Comparison of ENCODE assay signal across 23 cellular contexts in the genomic region with DNA sequence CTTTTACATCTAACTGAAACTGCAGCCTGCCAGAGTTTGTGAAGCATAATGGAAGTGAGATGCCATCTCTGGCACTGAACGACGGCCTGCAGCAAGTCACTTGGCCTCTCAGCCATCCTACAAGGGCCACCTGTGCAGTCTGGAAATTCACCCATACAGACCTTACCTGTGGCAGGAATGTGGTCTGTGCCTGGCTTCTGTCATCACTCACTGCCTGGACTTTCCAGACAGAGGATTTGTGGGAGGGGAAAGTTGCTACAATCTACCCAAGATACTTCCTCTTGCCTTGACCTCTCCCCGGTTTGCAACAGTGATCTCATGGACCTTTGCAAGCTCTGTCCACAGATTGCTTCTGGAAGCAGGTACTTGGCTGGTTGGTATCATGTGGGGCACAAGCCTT. TPM values are rescaled to one million over a fixed set of nuclear protein-coding genes. Genes with fewer than 3 reads are reported as not detected.
DNase-seq lines count a peak whose midpoint lies in the region; ATAC-seq, FAIRE-seq and TF ChIP-seq lines count a peak whose summit lies in the region.
"Had no signal": no experiment of that assay in that cellular context is flagged by ENCODE, and none has a peak within 500 bp of the region (broad histone marks: within the 10 kb centered on the region; RNA-seq: fewer than 3 reads in every experiment).

No MANE protein-coding gene starts in this region.

- peak; percentile 16 for DNase-seq in activated CD4-positive, alpha-beta T cell treated with anti-CD3 and anti-CD28 coated beads for 36 hours
- no peak for DNase-seq in activated CD4-positive, alpha-beta T cell treated with anti-CD3 and anti-CD28 coated beads for 48 hours
- DNase-seq in MV-4-11 (lab: John Stamatoyannopoulos, UW) (peak; percentile 15), body of pancreas (peak in 1 of 4 donors; percentile 24), pancreas (peak in 1 of 6 donors; percentile 24), amygdala (lab: John Stamatoyannopoulos, UW) (no peak), foreskin melanocyte (no peak), Ammon's horn (ENCODE audit: low spot score) (no peak)
- DNase-seq: 8988T; activated CD8-positive, alpha-beta memory T cell treated with anti-CD3 and anti-CD28 coated beads for 24 hours; activated effector memory CD4-positive, alpha-beta T cell treated with anti-CD3 and anti-CD28 coated beads, Interleukin-2, amount 50 U/mL, for 16 hours; endodermal cell; NCI-H1092; NCI-H526; nephron progenitor cell; stimulated activated CD8-positive, alpha-beta memory T cell treated with anti-CD3 and anti-CD28 coated beads, Interleukin-4, amount 100 ng/mL, for 48 hours had no signal

- H3K36me3 Mint-ChIP-seq in activated CD4-positive, alpha-beta T cell treated with anti-CD3 and anti-CD28 coated beads for 36 hours (ENCODE audit: low read depth), result no peaks in the 10 kb centered on the region
- H3K36me3 Mint-ChIP-seq: memory B cell had no signal

- no peak overlapping the region for H3K4me3 Mint-ChIP-seq in activated CD4-positive, alpha-beta T cell treated with anti-CD3 and anti-CD28 coated beads for 36 hours
- H3K4me3 Mint-ChIP-seq: endodermal cell, memory B cell, nephron progenitor cell had no signal

- TF ChIP-seq POLR2A in body of pancreas (IDR thresholded peaks at IDR 0.05), result no peak

- H3K9me3 Mint-ChIP-seq in activated CD4-positive, alpha-beta T cell treated with anti-CD3 and anti-CD28 coated beads for 36 hours (ENCODE audit: low read depth), result no peaks in the 10 kb centered on the region
- H3K9me3 Mint-ChIP-seq: memory B cell, nephron progenitor cell had no signal

- H3K27ac ChIP-seq in body of pancreas, result peak overlapping the region in 1 of 4 donors; percentile 6
- peak overlapping the region in 1 of 4 donors; percentile 50 for H3K27ac ChIP-seq in pancreas
- H3K27ac ChIP-seq: ascending aorta, BLaER1, thoracic aorta had no signal

- peaks cover 67% of the 10 kb centered on the region for H3K4me1 Mint-ChIP-seq in activated CD4-positive, alpha-beta T cell treated with anti-CD3 and anti-CD28 coated beads for 36 hours

- H3K4me3 ChIP-seq in body of pancreas (no peak overlapping the region), pancreas (no peak overlapping the region)
- H3K4me3 ChIP-seq: ascending aorta, BLaER1, smooth muscle cell, thoracic aorta had no signal

- CTCF ChIA-PET in activated CD4-positive, alpha-beta T cell treated with anti-CD3 and anti-CD28 coated beads for 36 hours (lab: Charles Lee), result no interaction called here

- POLR2A ChIA-PET in activated CD4-positive, alpha-beta T cell treated with anti-CD3 and anti-CD28 coated beads for 36 hours (lab: Charles Lee), result no interaction called here

- no peak for FAIRE-seq in pancreas (lab: Jason Lieb, UNC)
- FAIRE-seq: H1 had no signal

- H3K4me1 ChIP-seq in body of pancreas (no peaks in the 10 kb centered on the region), pancreas (no peaks in the 10 kb centered on the region)
- H3K4me1 ChIP-seq: ascending aorta had no signal

- peak overlapping the region; percentile 2 for H3K27ac Mint-ChIP-seq in activated CD4-positive, alpha-beta T cell treated with anti-CD3 and anti-CD28 coated beads for 36 hours
- H3K27ac Mint-ChIP-seq: endodermal cell, memory B cell, nephron progenitor cell, progenitor cell of endocrine pancreas had no signal

- H3K27me3 ChIP-seq in body of pancreas (no peaks in the 10 kb centered on the region), pancreas (no peaks in the 10 kb centered on the region)
- H3K27me3 ChIP-seq: ascending aorta, BLaER1 had no signal

- WGBS in body of pancreas, 2 donors, result 59 to 63% methylated on average over 3 of the region's 3 CpGs
- WGBS in pancreas, 2 donors, result 64 to 75% methylated on average over 3 of the region's 3 CpGs

- H3K36me3 ChIP-seq in body of pancreas (replicated peaks in 1 of 2; ENCODE audit: insufficient read depth in 1 of 2, low read depth in 2 of 2), result no peaks in the 10 kb centered on the region
- no peaks in the 10 kb centered on the region for H3K36me3 ChIP-seq in pancreas
- H3K36me3 ChIP-seq: ascending aorta, BLaER1, thoracic aorta had no signal

- intact Hi-C loops in activated CD4-positive, alpha-beta T cell treated with anti-CD3 and anti-CD28 coated beads for 36 hours (cut with DNase I, micrococcal nuclease), result loop anchor here (2.0 to 5.0 kb wide), 4 partner anchors 57 to 319 kb away; partner anchors contain the start of genes ATP1B1 (in 2 of the 2), BLZF1 (in 1 of the 2) and NME7 (in 1 of the 2)
- intact Hi-C loops in body of pancreas (cut with DNase I) (no loop called here), pancreas (cut with DNase I) (no loop called here)

- H3K9me3 ChIP-seq in body of pancreas (no peaks in the 10 kb centered on the region), pancreas (no peaks in the 10 kb centered on the region)
- H3K9me3 ChIP-seq: ascending aorta, thoracic aorta had no signal

- H3K27me3 Mint-ChIP-seq in activated CD4-positive, alpha-beta T cell treated with anti-CD3 and anti-CD28 coated beads for 36 hours, result no peaks in the 10 kb centered on the region
- H3K27me3 Mint-ChIP-seq: progenitor cell of endocrine pancreas had no signal

- no peak for ATAC-seq in activated CD4-positive, alpha-beta T cell treated with anti-CD3 and anti-CD28 coated beads for 36 hours
- ATAC-seq in body of pancreas (peak; percentile 56), pancreas (peak in 3 of 4 donors; percentile 28 to 65 (median 43))

- TF ChIP-seq CTCF in body of pancreas (IDR thresholded peaks at IDR 0.05) (no peak), pancreas (IDR thresholded peaks at IDR 0.05) (no peak)

RNA-seq across cellular contexts. Expression of gene ATP1B1, which starts 58.4 kb away (rescaled TPM):
- 1 to 10 TPM; 2.9 to 3.3 TPM for total RNA-seq in activated CD4-positive, alpha-beta T cell treated with anti-CD3 and anti-CD28 coated beads for 36 hours
- 100 to 1,000 TPM; 116 to 138 TPM for total RNA-seq in body of pancreas
- total RNA-seq in pancreas, result 100 to 1,000 TPM in 5 of 6 donors, 10 to 100 TPM in 1; 95.0 to 213 (median 192) TPM
- polyA plus RNA-seq in pancreas, result 100 to 1,000 TPM in 1 of 2 donors, 10 to 100 TPM in 1; 93.4 to 141 TPM

Comparison
In these comparisons a context has a peak if more than half of its experiments do, and no peak if none do; other contexts are left out.
1. DNase-seq: peak in activated CD4-positive, alpha-beta T cell treated with anti-CD3 and anti-CD28 coated beads for 36 hours (single experiment) and MV-4-11 (single experiment); none in activated CD4-positive, alpha-beta T cell treated with anti-CD3 and anti-CD28 coated beads for 48 hours (single experiment), amygdala (0 of 56), foreskin melanocyte (single experiment) and Ammon's horn (single experiment).
2. RNA of gene ATP1B1, which starts 58.4 kb away (total RNA-seq): 95.0 to 213 TPM in pancreas and 116 to 138 TPM in body of pancreas; 2.9 to 3.3 TPM in activated CD4-positive, alpha-beta T cell treated with anti-CD3 and anti-CD28 coated beads for 36 hours; every median in the first group is over 10 times any median in the second.
3. intact Hi-C loops: an anchor here in activated CD4-positive, alpha-beta T cell treated with anti-CD3 and anti-CD28 coated beads for 36 hours (2.0 to 5.0 kb wide); none called in body of pancreas and pancreas.